25 cellular contexts compared by ENCODE assay signal in genomic region chr4:118158946-118159345, GRCh38.
DNase-seq lines count a peak whose midpoint lies in the region; ATAC-seq and TF ChIP-seq lines count a peak whose summit lies in the region.
"Had no signal": no experiment of that assay in that cellular context is flagged by ENCODE, and none has a peak within 500 bp of the region (broad histone marks: within the 10 kb centered on the region; RNA-seq: fewer than 3 reads in every experiment).

No MANE protein-coding gene starts in this region.

- H3F3A ChIP-seq in neural progenitor cell (ENCODE audit: low read depth): no peaks in the 10 kb centered on the region

- H3K9me3 Mint-ChIP-seq in endodermal cell (peaks cover 29% of the 10 kb centered on the region), neural progenitor cell (peaks cover 11% of the 10 kb centered on the region)

- intact Hi-C loops in Right ventricle myocardium inferior (cut with DNase I): no loop called here
- intact Hi-C loops in thyroid gland (cut with DNase I): no loop called here

- no peak overlapping the region for H3K4me2 ChIP-seq in neural progenitor cell
- H3K4me2 ChIP-seq: GM23338 had no signal

- TF ChIP-seq CTCF in cardiac muscle cell (IDR thresholded peaks at IDR 0.05; ENCODE audit: low read depth, low read length) (no peak), endodermal cell (conservative IDR thresholded peaks at IDR 0.05) (no peak), neural progenitor cell (IDR thresholded peaks at IDR 0.05) (no peak), Peyer's patch (IDR thresholded peaks at IDR 0.05) (no peak), thyroid gland (IDR thresholded peaks at IDR 0.05) (no peak)

- no peaks in the 10 kb centered on the region for H4K20me1 ChIP-seq in neural progenitor cell (ENCODE audit: low read depth)

- H3K4me1 ChIP-seq in cardiac muscle cell (ENCODE audit: low read depth) (peaks cover 16% of the 10 kb centered on the region), endodermal cell (ENCODE audit: control insufficient read depth, insufficient read depth, low read length) (no peaks in the 10 kb centered on the region), neural progenitor cell (no peaks in the 10 kb centered on the region), Peyer's patch (no peaks in the 10 kb centered on the region), thyroid gland (no peaks in the 10 kb centered on the region)
- H3K4me1 ChIP-seq: HAP-1, SJCRH30 had no signal

- no peak overlapping the region for H3K4me3 ChIP-seq in cardiac muscle cell
- H3K4me3 ChIP-seq in endodermal cell (ENCODE audit: low read length): no peak overlapping the region
- H3K4me3 ChIP-seq in neural progenitor cell: no peak overlapping the region
- H3K4me3 ChIP-seq in Peyer's patch: no peak overlapping the region
- no peak overlapping the region for H3K4me3 ChIP-seq in thyroid gland (replicated peaks in 1 of 3)
- H3K4me3 ChIP-seq: GM23338, HAP-1, SJCRH30 had no signal

- H3K27ac ChIP-seq in cardiac muscle cell (peak overlapping the region; percentile 81), endodermal cell (ENCODE audit: low read depth, low read length) (peak overlapping the region; percentile 59), neural progenitor cell (no peak overlapping the region), Peyer's patch (no peak overlapping the region), thyroid gland (no peak overlapping the region)
- H3K27ac ChIP-seq: HL-60, SJCRH30 had no signal

- H3K27me3 ChIP-seq in cardiac muscle cell (no peaks in the 10 kb centered on the region), endodermal cell (ENCODE audit: control insufficient read depth, insufficient read depth, low read length, poor library complexity, severe bottlenecking) (no peaks in the 10 kb centered on the region), neural progenitor cell (no peaks in the 10 kb centered on the region), Peyer's patch (no peaks in the 10 kb centered on the region), thyroid gland (no peaks in the 10 kb centered on the region)
- H3K27me3 ChIP-seq: SJCRH30 had no signal

- H3K4me3 Mint-ChIP-seq in endodermal cell (no peak overlapping the region), neural progenitor cell (no peak overlapping the region)
- H3K4me3 Mint-ChIP-seq: CD8-positive, alpha-beta memory T cell; GM23338 had no signal

- peak overlapping the region; percentile 43 for H2AFZ ChIP-seq in neural progenitor cell (replicated peaks)
- H2AFZ ChIP-seq: GM23338 had no signal

- DNase-seq in cardiac muscle cell (ENCODE audit: low read depth in 1 of 2, low spot score in 1 of 2): peak; percentile 71 to 92
- DNase-seq in Right ventricle myocardium inferior (ENCODE audit: missing footprints): no peak
- DNase-seq in endodermal cell: no peak
- DNase-seq in neural progenitor cell (ENCODE audit: low spot score): peak; percentile 5
- DNase-seq in Peyer's patch: no peak
- no peak for DNase-seq in thyroid gland
- DNase-seq: 8988T; C1 segment of cervical spinal cord; Calu3; CD8-positive, alpha-beta memory T cell; DMS53; KBM-7; MM.1S; NCI-H1048; NCI-H1417 treated with DMSO at 0.1 percent for 48 hours; NCI-H187 treated with DMSO at 0.1 percent for 48 hours; NCI-H2107; NCI-H510A; NK-92 treated with Interleukin-12 subunit alpha and Interleukin-12 subunit beta, amount 100 ng/mL, for 24 hours; SJCRH30 had no signal

- 86% methylated on average over 2 of the region's 2 CpGs; no CpG with 5 or more reads in 1 of the 2 experiments for WGBS in endodermal cell (ENCODE audit: insufficient coverage in 1 of 2, insufficient read length in 1 of 2), 2 experiments
- WGBS in thyroid gland, 2 donors: 69 to 86% methylated on average over 2 of the region's 2 CpGs

- no peak for ATAC-seq in Right ventricle myocardium inferior
- ATAC-seq in GM18873 (IDR thresholded peaks at IDR 0.05; ENCODE audit: low FRiP score, unreplicated experiment): no peak
- ATAC-seq: GM23338, Panc1 had no signal

- no peaks in the 10 kb centered on the region for H3K36me3 ChIP-seq in cardiac muscle cell
- no peaks in the 10 kb centered on the region for H3K36me3 ChIP-seq in endodermal cell (ENCODE audit: control insufficient read depth, insufficient read depth, low read length)
- H3K36me3 ChIP-seq in neural progenitor cell: no peaks in the 10 kb centered on the region
- no peaks in the 10 kb centered on the region for H3K36me3 ChIP-seq in Peyer's patch
- H3K36me3 ChIP-seq in thyroid gland: no peaks in the 10 kb centered on the region
- H3K36me3 ChIP-seq: HAP-1, SJCRH30 had no signal

- H3K9me3 ChIP-seq in cardiac muscle cell (ENCODE audit: low read depth) (no peaks in the 10 kb centered on the region), endodermal cell (ENCODE audit: control insufficient read depth, low read length) (peaks cover 12% of the 10 kb centered on the region), neural progenitor cell (ENCODE audit: low read depth) (peaks cover 9% of the 10 kb centered on the region), Peyer's patch (no peaks in the 10 kb centered on the region), thyroid gland (no peaks in the 10 kb centered on the region)
- H3K9me3 ChIP-seq: HAP-1 had no signal

- no peak overlapping the region for H3K27ac Mint-ChIP-seq in endodermal cell
- H3K27ac Mint-ChIP-seq in neural progenitor cell: no peak overlapping the region
- H3K27ac Mint-ChIP-seq: CD8-positive, alpha-beta memory T cell; GM23338 had no signal

- peaks cover 5% of the 10 kb centered on the region for H3K36me3 Mint-ChIP-seq in endodermal cell (ENCODE audit: low read depth)
- H3K36me3 Mint-ChIP-seq in neural progenitor cell: no peaks in the 10 kb centered on the region
- H3K36me3 Mint-ChIP-seq: CD8-positive, alpha-beta memory T cell had no signal

- H3K9ac ChIP-seq in endodermal cell (ENCODE audit: extremely low read depth, low read length, poor library complexity, severe bottlenecking) (no peak overlapping the region), neural progenitor cell (no peak overlapping the region)

- H3K4me1 Mint-ChIP-seq in endodermal cell: peaks cover 2% of the 10 kb centered on the region
- peaks cover 2% of the 10 kb centered on the region for H3K4me1 Mint-ChIP-seq in neural progenitor cell
- H3K4me1 Mint-ChIP-seq: CD8-positive, alpha-beta memory T cell; GM23338 had no signal

- no peak for TF ChIP-seq POLR2A in Peyer's patch (IDR thresholded peaks at IDR 0.05)
- TF ChIP-seq POLR2A in thyroid gland (IDR thresholded peaks at IDR 0.05): no peak

- no peaks in the 10 kb centered on the region for H3K79me2 ChIP-seq in neural progenitor cell (ENCODE audit: low read depth)

- H3K27me3 Mint-ChIP-seq in endodermal cell (ENCODE audit: insufficient read depth) (no peaks in the 10 kb centered on the region), neural progenitor cell (ENCODE audit: insufficient read depth, low read depth) (no peaks in the 10 kb centered on the region)

Comparison
In these comparisons a context has a peak if more than half of its experiments do, and no peak if none do; other contexts are left out.
1. DNase-seq: peak in cardiac muscle cell (2 of 2) and neural progenitor cell (single experiment); none in Right ventricle myocardium inferior (single experiment), endodermal cell (single experiment), Peyer's patch (0 of 3) and thyroid gland (0 of 2).
2. H3K27ac ChIP-seq: peak in cardiac muscle cell (single experiment) and endodermal cell (single experiment); none in neural progenitor cell (single experiment), Peyer's patch (0 of 4) and thyroid gland (0 of 3).